14 cellular contexts compared by ENCODE assay signal in the genomic region with DNA sequence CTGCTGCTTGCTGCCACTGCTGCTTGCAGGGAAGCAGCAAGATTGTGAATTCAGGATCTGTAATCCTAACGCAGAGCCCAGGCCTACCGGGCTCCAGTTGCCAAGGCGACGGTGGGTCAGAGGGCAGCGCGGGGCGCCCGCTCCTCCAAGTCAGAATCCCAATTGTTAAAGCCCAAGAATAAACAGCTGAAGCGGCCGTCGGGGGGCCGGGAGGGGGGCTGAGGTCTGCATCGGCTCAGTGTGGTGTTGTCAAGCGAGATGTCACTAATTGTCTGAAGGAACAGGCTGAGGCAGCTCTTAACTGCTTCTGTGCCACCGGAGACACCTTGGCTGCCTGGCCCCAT. TPM values are rescaled to one million over a fixed set of nuclear protein-coding genes. Genes with fewer than 3 reads are reported as not detected.
DNase-seq lines count a peak whose midpoint lies in the region; ATAC-seq and TF ChIP-seq lines count a peak whose summit lies in the region.
"Had no signal": no experiment of that assay in that cellular context is flagged by ENCODE, and none has a peak within 500 bp of the region (broad histone marks: within the 10 kb centered on the region; RNA-seq: fewer than 3 reads in every experiment).

No MANE protein-coding gene starts in this region.

- POLR2A ChIA-PET in HCT116 (lab: Charles Lee) = no interaction called here

- H3K27ac ChIP-seq in HCT116 (ENCODE audit: low read depth, low read length) (peak overlapping the region; percentile 58; the same call in 1 of the 2 replicates), angular gyrus (ENCODE audit: low read depth, low read length) (peak overlapping the region; percentile 63), hepatocyte (peak overlapping the region; percentile 94), gastrocnemius medialis (peak overlapping the region; percentile 95 to 100 (median 98))
- H3K27ac ChIP-seq: SJCRH30 had no signal

- 30% methylated on average over 14 of the region's 15 CpGs for WGBS in hepatocyte (ENCODE audit: low lambda C conversion rate, missing lambda C conversion rate)

- H4K20me1 ChIP-seq in HCT116 (ENCODE audit: insufficient read depth) = no peaks in the 10 kb centered on the region; the same call in 1 of the 2 replicates
- H4K20me1 ChIP-seq in hepatocyte (ENCODE audit: insufficient read depth, poor library complexity, severe bottlenecking) = peaks cover 55% of the 10 kb centered on the region

- no TSS peak for BruUV-seq in HCT116 (replicated peaks; lab: Mats Ljungman, UMichigan)

- H3K4me1 ChIP-seq in HCT116 (ENCODE audit: control insufficient read depth in 1 of 2, insufficient read depth in 2 of 2, low read length in 2 of 2) (peaks cover 67 to 95% of the 10 kb centered on the region in 2 experiments), hepatocyte (ENCODE audit: insufficient read depth) (peaks cover 94% of the 10 kb centered on the region), gastrocnemius medialis (peaks cover 95 to 96% of the 10 kb centered on the region in 2 donors)

- H3K36me3 ChIP-seq in HCT116 (ENCODE audit: control insufficient read depth in 1 of 2, insufficient read depth in 2 of 2, low read length in 2 of 2) = no peaks in the 10 kb centered on the region; a peak in 1 of 4 replicates
- no peaks in the 10 kb centered on the region for H3K36me3 ChIP-seq in hepatocyte (replicated peaks; ENCODE audit: insufficient read depth, low read depth)
- no peaks in the 10 kb centered on the region for H3K36me3 ChIP-seq in gastrocnemius medialis

- in situ Hi-C loops in gastrocnemius medialis (cut with MboI; ENCODE audit: low sequenced_read_pairs in 4 of 4) = no loop called here
- in situ Hi-C loops in GM13977 (cut with MboI; ENCODE audit: low pct_unique_long_range_greater_than_20kb, low sequenced_read_pairs, unreplicated experiment) = no loop called here

- H2AFZ ChIP-seq in HCT116 (ENCODE audit: low read depth, low read length, poor library complexity, severe bottlenecking) (no peak overlapping the region), hepatocyte (no peak overlapping the region)

- DNase-seq in HCT116 (ENCODE audit: low read depth, low spot score) = no peak
- peak; percentile 38 for DNase-seq in hepatocyte (ENCODE audit: low spot score)
- no peak for DNase-seq in gastrocnemius medialis
- no peak for DNase-seq in activated CD4-positive, alpha-beta T cell treated with anti-CD3 and anti-CD28 coated beads for 4 hours
- no peak for DNase-seq in GM13977 (ENCODE audit: low spot score)
- DNase-seq: activated T-cell treated with anti-CD3 and anti-CD28 coated beads, Interleukin-2, amount 50 U/mL, for 24 hours; MM.1S; NCI-H526; SJCRH30; stimulated activated CD4-positive, alpha-beta T cell treated with anti-CD3 and anti-CD28 coated beads, Interleukin-15, amount 100 ng/mL, for 24 hours had no signal

- no peaks in the 10 kb centered on the region for H3K36me3 Mint-ChIP-seq in stimulated activated memory B cell treated with anti-CD40 and anti-IgM and Interleukin-4, amounts not matched to agents 10 μg/mL and 1 μg/mL and 100 μg/mL, for 72 hours
- H3K36me3 Mint-ChIP-seq: WTC11 had no signal

- H3K4me3 ChIP-seq in HCT116 (replicated peaks in 1 of 2; ENCODE audit: low read depth in 1 of 2, low read length in 2 of 2) = no peak overlapping the region
- H3K4me3 ChIP-seq in hepatocyte = no peak overlapping the region
- H3K4me3 ChIP-seq in gastrocnemius medialis = peak overlapping the region in 1 of 4 donors; percentile 29
- H3K4me3 ChIP-seq: SJCRH30 had no signal

- no peak for TF ChIP-seq CTCF in HCT116 (IDR thresholded peaks at IDR 0.05 in 2 of 3, conservative IDR thresholded peaks at IDR 0.05 in 1 of 3; ENCODE audit: borderline replicate concordance in 1 of 3, insufficient read depth in 1 of 3, low read depth in 2 of 3, low read length in 2 of 3)
- no peak for TF ChIP-seq CTCF in hepatocyte (IDR thresholded peaks at IDR 0.05; ENCODE audit: poor library complexity)
- TF ChIP-seq CTCF in gastrocnemius medialis (IDR thresholded peaks at IDR 0.05 in 4 of 5, conservative IDR thresholded peaks at IDR 0.05 in 1 of 5) = no peak
- no peak for TF ChIP-seq CTCF in GM13977 (IDR thresholded peaks at IDR 0.05; ENCODE audit: extremely low read depth, insufficient read depth, missing control alignments)

- H3K4me1 Mint-ChIP-seq in stimulated activated memory B cell treated with anti-CD40 and anti-IgM and Interleukin-4, amounts not matched to agents 10 μg/mL and 1 μg/mL and 100 μg/mL, for 72 hours = peaks cover 59% of the 10 kb centered on the region

- H3K79me2 ChIP-seq in HCT116 (ENCODE audit: insufficient read depth, low read length) = peaks cover 54% of the 10 kb centered on the region
- H3K79me2 ChIP-seq in hepatocyte = peaks cover 86% of the 10 kb centered on the region

- ATAC-seq in HCT116 = no peak
- ATAC-seq in gastrocnemius medialis = no peak
- no peak for ATAC-seq in GM21825 (IDR thresholded peaks at IDR 0.05; ENCODE audit: unreplicated experiment)
- no peak for ATAC-seq in stimulated activated memory B cell treated with anti-CD40 and anti-IgM and Interleukin-4, amounts not matched to agents 10 μg/mL and 1 μg/mL and 100 μg/mL, for 72 hours
- ATAC-seq: WTC11 had no signal

- H3K27me3 Mint-ChIP-seq in stimulated activated memory B cell treated with anti-CD40 and anti-IgM and Interleukin-4, amounts not matched to agents 10 μg/mL and 1 μg/mL and 100 μg/mL, for 72 hours = no peaks in the 10 kb centered on the region
- H3K27me3 Mint-ChIP-seq: activated T-cell treated with anti-CD3 and anti-CD28 coated beads, Interleukin-2, amount 50 U/mL, for 24 hours had no signal

- H3K27ac Mint-ChIP-seq in stimulated activated memory B cell treated with anti-CD40 and anti-IgM and Interleukin-4, amounts not matched to agents 10 μg/mL and 1 μg/mL and 100 μg/mL, for 72 hours = no peak overlapping the region
- H3K27ac Mint-ChIP-seq: activated T-cell treated with anti-CD3 and anti-CD28 coated beads, Interleukin-2, amount 50 U/mL, for 24 hours had no signal

- TF ChIP-seq POLR2A in HCT116 (IDR thresholded peaks at IDR 0.05; ENCODE audit: borderline replicate concordance, extremely low read depth, insufficient read depth, insufficient read length) (no peak), gastrocnemius medialis (IDR thresholded peaks at IDR 0.05) (no peak)

- H3K9me2 ChIP-seq in HCT116 (ENCODE audit: insufficient read depth) = no peaks in the 10 kb centered on the region
- H3K9me2 ChIP-seq in hepatocyte (replicated peaks; ENCODE audit: insufficient read depth) = no peaks in the 10 kb centered on the region

- CTCF ChIA-PET in HCT116 (lab: Charles Lee) = interaction anchor here (3.1 kb wide), 1 partner anchor 9 kb away, joined by 39 read pairs; no protein-coding TSS in a partner anchor

- no peak for TF ChIP-seq RAD21 in HCT116 (IDR thresholded peaks at IDR 0.05; ENCODE audit: low read depth)

- H3K4me2 ChIP-seq in HCT116 (ENCODE audit: low read length) (peak overlapping the region; percentile 15; the same call in 1 of the 2 replicates), hepatocyte (peak overlapping the region; percentile 67)

- RAD21 ChIA-PET in HCT116 (lab: Charles Lee; ENCODE audit: low non-redundant PET in 1 of 2, low total read pairs in 2 of 2, uncharacterized antibody in 2 of 2, unreplicated experiment in 2 of 2) = no interaction called here

- H3K9me3 ChIP-seq in HCT116 (ENCODE audit: control insufficient read depth in 1 of 2, insufficient read depth in 1 of 2, low read depth in 1 of 2, low read length in 2 of 2) (no peaks in the 10 kb centered on the region), hepatocyte (ENCODE audit: low read depth) (no peaks in the 10 kb centered on the region), gastrocnemius medialis (no peaks in the 10 kb centered on the region)
- H3K9me3 ChIP-seq: SJCRH30 had no signal

- no peaks in the 10 kb centered on the region for H3K27me3 ChIP-seq in HCT116 (ENCODE audit: insufficient read depth, low read length)
- no peaks in the 10 kb centered on the region for H3K27me3 ChIP-seq in hepatocyte
- H3K27me3 ChIP-seq in gastrocnemius medialis = no peaks in the 10 kb centered on the region
- H3K27me3 ChIP-seq: SJCRH30 had no signal

- intact Hi-C loops in HCT116 (cut with micrococcal nuclease) (no loop called here), gastrocnemius medialis (cut with DNase I; ENCODE audit: low total_unique reads) (no loop called here)

- H3K4me3 Mint-ChIP-seq in stimulated activated memory B cell treated with anti-CD40 and anti-IgM and Interleukin-4, amounts not matched to agents 10 μg/mL and 1 μg/mL and 100 μg/mL, for 72 hours = no peak overlapping the region

- 0 out of 2 replicates have a peak overlapping the region, but pooled peaks have one; percentile 64 for H3K9ac ChIP-seq in HCT116 (ENCODE audit: low read length)

- no peaks in the 10 kb centered on the region for H3K9me3 Mint-ChIP-seq in stimulated activated memory B cell treated with anti-CD40 and anti-IgM and Interleukin-4, amounts not matched to agents 10 μg/mL and 1 μg/mL and 100 μg/mL, for 72 hours
- H3K9me3 Mint-ChIP-seq: activated T-cell treated with anti-CD3 and anti-CD28 coated beads, Interleukin-2, amount 50 U/mL, for 24 hours; WTC11 had no signal

TF ChIP-seq in HCT116, 20 proteins besides CTCF, POLR2A, EP300 and RAD21:
- no peak for TF ChIP-seq EZH2phosphoT487 (IDR thresholded peaks at IDR 0.05; ENCODE audit: borderline replicate concordance)
- TF ChIP-seq CEBPB (IDR thresholded peaks at IDR 0.05; ENCODE audit: low read depth) = no peak
- TF ChIP-seq YY1 (IDR thresholded peaks at IDR 0.05; ENCODE audit: extremely low read depth, insufficient replicate concordance, low read depth, low read length) = no peak
- no peak for TF ChIP-seq TCF7L2 (IDR thresholded peaks at IDR 0.05; ENCODE audit: borderline replicate concordance, extremely low read depth, insufficient read depth, insufficient read length)
- no peak for TF ChIP-seq ZFX (IDR thresholded peaks at IDR 0.05)
- TF ChIP-seq, protein P1, sequence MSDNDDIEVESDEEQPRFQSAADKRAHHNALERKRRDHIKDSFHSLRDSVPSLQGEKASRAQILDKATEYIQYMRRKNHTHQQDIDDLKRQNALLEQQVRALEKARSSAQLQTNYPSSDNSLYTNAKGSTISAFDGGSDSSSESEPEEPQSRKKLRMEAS (IDR thresholded peaks at IDR 0.05) = no peak

RNA-seq across cellular contexts. Expression of a gene that starts 36.8 kb away (rescaled TPM):
- 33.7 TPM for total RNA-seq in HCT116 (2021; ENCODE audit: unreplicated experiment)
- polyA plus RNA-seq in HCT116 (2012) = 26.1 and 30.5 TPM in 2 replicates
- total RNA-seq in hepatocyte = 6.7 and 13.3 TPM in 2 replicates
- 12.2 and 14.4 TPM in 2 replicates for polyA plus RNA-seq in hepatocyte
- 10 to 100 TPM; 22.2 to 57.9 (median 35.2) TPM for total RNA-seq in gastrocnemius medialis
